In genomic region chr10:101066146-101066889, GRCh38 we compare ENCODE assay signal across 8 cellular contexts. TPM values are rescaled to one million over a fixed set of nuclear protein-coding genes. Genes with fewer than 3 reads are reported as not detected.
DNase-seq lines count a peak whose midpoint lies in the region; ATAC-seq and TF ChIP-seq lines count a peak whose summit lies in the region.

No MANE protein-coding gene starts in this region.

- H3K36me3 ChIP-seq in GM23248 (ENCODE audit: low read depth) = no peaks in the 10 kb centered on the region
- no peaks in the 10 kb centered on the region for H3K36me3 ChIP-seq in esophagus muscularis mucosa

- peaks cover 16% of the 10 kb centered on the region for H3F3A ChIP-seq in GM23248 (ENCODE audit: insufficient read depth)

- no peaks in the 10 kb centered on the region for H3K9me2 ChIP-seq in GM23248 (ENCODE audit: insufficient read depth)

- no peaks in the 10 kb centered on the region for H3K27me3 ChIP-seq in GM23248 (replicated peaks; ENCODE audit: insufficient read depth)
- H3K27me3 ChIP-seq in esophagus muscularis mucosa = peaks cover 0 to 61% (median 35%) of the 10 kb centered on the region in 4 donors

- DNase-seq in CD1c-positive myeloid dendritic cell (ENCODE audit: extremely low spot score) = peak; percentile 79
- peak; percentile 93 for DNase-seq in GM23248
- peak; percentile 59 for DNase-seq in NCI-H774 (lab: John Stamatoyannopoulos, UW)
- DNase-seq in activated CD8-positive, alpha-beta memory T cell treated with anti-CD3 and anti-CD28 coated beads, Interleukin-2, amount 50 U/mL, for 48 hours = peak; percentile 73
- no peak for DNase-seq in esophagus muscularis mucosa (ENCODE audit: extremely low spot score)
- peak; percentile 39 for DNase-seq in naive B cell
- peak; percentile 77 for DNase-seq in ureter (ENCODE audit: low spot score)

- no peak for TF ChIP-seq POLR2A in esophagus muscularis mucosa (IDR thresholded peaks at IDR 0.05; ENCODE audit: low read depth)

- peaks cover 24% of the 10 kb centered on the region for H3K4me1 ChIP-seq in GM23248 (ENCODE audit: insufficient read depth)
- peaks cover 42 to 62% (median 54%) of the 10 kb centered on the region in 4 donors for H3K4me1 ChIP-seq in esophagus muscularis mucosa

- H3K79me2 ChIP-seq in GM23248 (ENCODE audit: insufficient read depth) = peaks cover 21% of the 10 kb centered on the region

- no peak for TF ChIP-seq EP300 in esophagus muscularis mucosa (IDR thresholded peaks at IDR 0.05)

- H3K4me1 Mint-ChIP-seq in naive B cell = peaks cover 39 to 53% (median 52%) of the 10 kb centered on the region in 3 donors

- no peaks in the 10 kb centered on the region for H3K36me3 Mint-ChIP-seq in naive B cell

- in situ Hi-C loops in GM23248 (cut with MboI) = no loop called here

- H3K4me3 ChIP-seq in GM23248 = peak overlapping the region; percentile 76
- peak overlapping the region; percentile 53 to 66 (median 56) for H3K4me3 ChIP-seq in esophagus muscularis mucosa

- peak overlapping the region; percentile 84 for H3K9ac ChIP-seq in GM23248

- peak overlapping the region; percentile 81 to 97 (median 90) for H3K4me3 Mint-ChIP-seq in naive B cell

- intact Hi-C loops in esophagus muscularis mucosa (cut with DNase I) = no loop called here

- peak; percentile 19 to 49 (median 29) for TF ChIP-seq CTCF in esophagus muscularis mucosa (IDR thresholded peaks at IDR 0.05)

- H3K27ac ChIP-seq in GM23248 (peak overlapping the region; percentile 91), esophagus muscularis mucosa (replicated peaks in 1 of 4) (peak overlapping the region; percentile 48 to 72 (median 57))

- H3K27me3 Mint-ChIP-seq in naive B cell = peaks cover 16 to 40% (median 20%) of the 10 kb centered on the region in 3 donors

- WGBS in GM23248 (ENCODE audit: low coverage in 1 of 2, low lambda C conversion rate in 2 of 2, missing lambda C conversion rate in 2 of 2), 2 experiments = 2% methylated on average over 36 to 48 of the region's 49 CpGs
- WGBS in esophagus muscularis mucosa = 14% methylated on average over 33 of the region's 49 CpGs

- H4K20me1 ChIP-seq in GM23248 (ENCODE audit: insufficient read depth) = no peaks in the 10 kb centered on the region

- peak overlapping the region; percentile 94 for H3K4me2 ChIP-seq in GM23248 (ENCODE audit: unreplicated experiment)

- peak overlapping the region; percentile 70 for H2AFZ ChIP-seq in GM23248

- ATAC-seq in naive B cell (ENCODE audit: low read depth in 2 of 2) (peak; percentile 42 to 45), GM21526 (IDR thresholded peaks at IDR 0.05; ENCODE audit: low FRiP score, unreplicated experiment) (no peak)

- no peaks in the 10 kb centered on the region for H3K9me3 Mint-ChIP-seq in naive B cell

- H3K9me3 ChIP-seq in GM23248 (ENCODE audit: low read depth) (no peaks in the 10 kb centered on the region), esophagus muscularis mucosa (no peaks in the 10 kb centered on the region)

- H3K27ac Mint-ChIP-seq in naive B cell = peak overlapping the region in 2 of 6 donors; percentile 56 to 66

RNA-seq across cellular contexts. Expression of gene KAZALD1, which starts 4.5 kb away (rescaled TPM):
- total RNA-seq in GM23248 (2014; rRNA removed; shearing (Covaris generic)) = 42.6 and 62.6 TPM in 2 replicates
- polyA plus RNA-seq in GM23248 (2016; fragmentation: Nextera tagmentation; extraction: Ambion mirVana) (34.1 and 34.4 TPM in 2 replicates), naive B cell (ENCODE audit: low read depth in 6 of 6) (not detected)
- total RNA-seq in esophagus muscularis mucosa (1 to 10 TPM; 1.0 to 4.0 (median 2.6) TPM), ureter (3.4 TPM)

RNA-seq across cellular contexts. Expression of gene SFXN3, which starts 35.3 kb away (rescaled TPM):
- 79.8 and 103 TPM in 2 replicates for total RNA-seq in GM23248 (2014; rRNA removed; shearing (Covaris generic))
- 58.8 and 61.7 TPM in 2 replicates for polyA plus RNA-seq in GM23248 (2016; fragmentation: Nextera tagmentation; extraction: Ambion mirVana)
- 10 to 100 TPM; 40.9 to 95.5 (median 76.1) TPM for total RNA-seq in esophagus muscularis mucosa
- polyA plus RNA-seq in naive B cell (ENCODE audit: low read depth in 6 of 6) = 1 to 10 TPM; 3.5 to 6.4 (median 4.8) TPM
- total RNA-seq in ureter = 36.8 TPM

RNA-seq across cellular contexts. Expression of gene PDZD7, which starts 35.4 kb away (rescaled TPM):
- 0.54 TPM in 1 of 2 replicates, not detected in the other for total RNA-seq in GM23248 (2014; rRNA removed; shearing (Covaris generic))
- polyA plus RNA-seq in GM23248 (2016; fragmentation: Nextera tagmentation; extraction: Ambion mirVana) (1.1 and 1.8 TPM in 2 replicates), naive B cell (ENCODE audit: low read depth in 6 of 6) (under 1 TPM in 2 of 6 donors, not detected in 4; 0.23 to 0.87 TPM)
- total RNA-seq in esophagus muscularis mucosa (under 1 TPM; under 0.01 to 0.75 (median 0.39) TPM), ureter (0.18 TPM)
